In genomic region chr19:35654828-35655227, GRCh38 we compare ENCODE assay signal across 11 cellular contexts. TPM values are rescaled to one million over a fixed set of nuclear protein-coding genes. Genes with fewer than 3 reads are reported as not detected.
"Had no signal": no experiment of that assay in that cellular context is flagged by ENCODE, and none has a peak within 500 bp of the region (broad histone marks: within the 10 kb centered on the region; RNA-seq: fewer than 3 reads in every experiment).

No MANE protein-coding gene starts in this region.

RNA-seq across cellular contexts. Expression of gene UPK1A, which starts 11.5 kb away (rescaled TPM):
- total RNA-seq: colonic mucosa, dermis microvascular lymphatic vessel endothelial cell, gastrocnemius medialis, glomerular endothelial cell, kidney epithelial cell, left cardiac atrium, left lung, left ventricle myocardium superior, lower lobe of right lung, lung microvascular endothelial cell, mucosa of descending colon had no signal

RNA-seq across cellular contexts. Expression of gene ETV2, which starts 13.3 kb away (rescaled TPM):
- total RNA-seq: kidney epithelial cell had no signal
